In genomic region chr2:169572821-169573159, GRCh38 we compare ENCODE assay signal across 7 cellular contexts. TPM values are rescaled to one million over a fixed set of nuclear protein-coding genes. Genes with fewer than 3 reads are reported as not detected.
DNase-seq lines count a peak whose midpoint lies in the region; ATAC-seq and TF ChIP-seq lines count a peak whose summit lies in the region.

No MANE protein-coding gene starts in this region.

- intact Hi-C loops in activated CD4-positive, alpha-beta memory T cell treated with anti-CD3 and anti-CD28 coated beads for 36 hours (cut with micrococcal nuclease), result loop anchor here (1.0 to 10.0 kb wide), 5 partner anchors 12 to 255 kb away; partner anchors contain the start of genes BBS5, LRP2, PPIG and SSB

- DNase-seq in HAP-1 (ENCODE audit: low spot score in 2 of 2) (no peak), smooth muscle cell (lab: John Stamatoyannopoulos, UW; ENCODE audit: unreplicated experiment) (no peak), C1 segment of cervical spinal cord (lab: John Stamatoyannopoulos, UW) (no peak)
- DNase-seq in activated CD4-positive, alpha-beta memory T cell treated with anti-CD3 and anti-CD28 coated beads for 36 hours, result no peak

- in situ Hi-C loops in HAP-1 (cut with MboI; ENCODE audit: low sequenced_read_pairs), result no loop called here

- POLR2A ChIA-PET in activated CD4-positive, alpha-beta memory T cell treated with anti-CD3 and anti-CD28 coated beads for 36 hours (lab: Charles Lee), result interaction anchor here (0.9 to 2.6 kb wide), 4 partner anchors 12 to 254 kb away, joined by 3 to 17 read pairs (median 4); partner anchors contain the start of genes BBS5, PPIG, SSB and UBR3

- peak overlapping the region; percentile 100 for H3K4me3 Mint-ChIP-seq in activated CD4-positive, alpha-beta memory T cell treated with anti-CD3 and anti-CD28 coated beads for 36 hours

- peaks cover 16% of the 10 kb centered on the region for H3K4me1 ChIP-seq in HAP-1
- peaks cover 14% of the 10 kb centered on the region for H3K4me1 ChIP-seq in smooth muscle cell (ENCODE audit: low read depth)

- H3K9ac ChIP-seq in smooth muscle cell (ENCODE audit: low read depth), result peak overlapping the region; percentile 57

- H2AFZ ChIP-seq in smooth muscle cell (ENCODE audit: low read depth), result peak overlapping the region; percentile 92

- peaks cover 25% of the 10 kb centered on the region for H3K4me1 Mint-ChIP-seq in activated CD4-positive, alpha-beta memory T cell treated with anti-CD3 and anti-CD28 coated beads for 36 hours (ENCODE audit: low read depth)

- peaks cover 3% of the 10 kb centered on the region; the same call in 1 of the 2 replicates for H3K36me3 ChIP-seq in HAP-1 (replicated peaks)
- no peaks in the 10 kb centered on the region for H3K36me3 ChIP-seq in smooth muscle cell (ENCODE audit: low read depth)

- no peaks in the 10 kb centered on the region for H3K9me3 Mint-ChIP-seq in activated CD4-positive, alpha-beta memory T cell treated with anti-CD3 and anti-CD28 coated beads for 36 hours

- peak overlapping the region; percentile 83 for H3K4me2 ChIP-seq in smooth muscle cell

- H3K9me3 ChIP-seq in HAP-1 (no peaks in the 10 kb centered on the region), smooth muscle cell (replicated peaks; ENCODE audit: low read depth) (no peaks in the 10 kb centered on the region)

- H3K36me3 Mint-ChIP-seq in activated CD4-positive, alpha-beta memory T cell treated with anti-CD3 and anti-CD28 coated beads for 36 hours, result peaks cover 8% of the 10 kb centered on the region

- no peak for TF ChIP-seq CTCF in smooth muscle cell (IDR thresholded peaks at IDR 0.05; ENCODE audit: borderline replicate concordance, insufficient read depth, poor library complexity, severe bottlenecking)

- H3F3A ChIP-seq in smooth muscle cell (ENCODE audit: low read depth), result no peaks in the 10 kb centered on the region

- 9% methylated on average over 2 of the region's 2 CpGs for WGBS in smooth muscle cell (ENCODE audit: low lambda C conversion rate)

- CTCF ChIA-PET in activated CD4-positive, alpha-beta memory T cell treated with anti-CD3 and anti-CD28 coated beads for 36 hours (lab: Charles Lee), result interaction anchor here (0.7 to 1.5 kb wide), 6 partner anchors 9 to 252 kb away, joined by 3 to 6 read pairs (median 4); partner anchors contain the start of genes BBS5 and METTL5

- H3K27me3 Mint-ChIP-seq in activated CD4-positive, alpha-beta memory T cell treated with anti-CD3 and anti-CD28 coated beads for 36 hours, result no peaks in the 10 kb centered on the region

- H4K20me1 ChIP-seq in smooth muscle cell (ENCODE audit: low read depth), result no peaks in the 10 kb centered on the region

- ATAC-seq in GM19455 (IDR thresholded peaks at IDR 0.05; ENCODE audit: unreplicated experiment), result no peak
- ATAC-seq in GM18511 (IDR thresholded peaks at IDR 0.05; ENCODE audit: unreplicated experiment), result no peak

- peak overlapping the region; percentile 89 for H3K27ac Mint-ChIP-seq in activated CD4-positive, alpha-beta memory T cell treated with anti-CD3 and anti-CD28 coated beads for 36 hours

- no peaks in the 10 kb centered on the region for H3K27me3 ChIP-seq in HAP-1 (ENCODE audit: low read depth)
- H3K27me3 ChIP-seq in smooth muscle cell (ENCODE audit: low read depth), result peaks cover 3% of the 10 kb centered on the region

- peaks cover 40% of the 10 kb centered on the region for H3K79me2 ChIP-seq in smooth muscle cell (ENCODE audit: low read depth)

- H3K4me3 ChIP-seq in HAP-1 (peak overlapping the region; percentile 50), iPS-11a (ENCODE audit: low read depth, low read length) (peak overlapping the region; percentile 88), smooth muscle cell (peak overlapping the region; percentile 69)

- no peak overlapping the region for H3K27ac ChIP-seq in smooth muscle cell (ENCODE audit: low read depth)

RNA-seq across cellular contexts. Expression of gene FASTKD1, which starts 0.9 kb away (rescaled TPM):
- 10 to 100 TPM; 41.6 to 47.6 TPM for total RNA-seq in activated CD4-positive, alpha-beta memory T cell treated with anti-CD3 and anti-CD28 coated beads for 36 hours
- 24.7 and 26.3 TPM in 2 replicates for total RNA-seq in smooth muscle cell
- 17.2 and 21.8 TPM in 2 replicates for polyA plus RNA-seq in smooth muscle cell

RNA-seq across cellular contexts. Expression of gene PPIG, which starts 11.4 kb away (rescaled TPM):
- 10 to 100 TPM; 52.3 to 55.3 TPM for total RNA-seq in activated CD4-positive, alpha-beta memory T cell treated with anti-CD3 and anti-CD28 coated beads for 36 hours
- total RNA-seq in smooth muscle cell, result 32.2 and 34.4 TPM in 2 replicates
- polyA plus RNA-seq in smooth muscle cell, result 51.1 and 53.0 TPM in 2 replicates
